In the genomic region with DNA sequence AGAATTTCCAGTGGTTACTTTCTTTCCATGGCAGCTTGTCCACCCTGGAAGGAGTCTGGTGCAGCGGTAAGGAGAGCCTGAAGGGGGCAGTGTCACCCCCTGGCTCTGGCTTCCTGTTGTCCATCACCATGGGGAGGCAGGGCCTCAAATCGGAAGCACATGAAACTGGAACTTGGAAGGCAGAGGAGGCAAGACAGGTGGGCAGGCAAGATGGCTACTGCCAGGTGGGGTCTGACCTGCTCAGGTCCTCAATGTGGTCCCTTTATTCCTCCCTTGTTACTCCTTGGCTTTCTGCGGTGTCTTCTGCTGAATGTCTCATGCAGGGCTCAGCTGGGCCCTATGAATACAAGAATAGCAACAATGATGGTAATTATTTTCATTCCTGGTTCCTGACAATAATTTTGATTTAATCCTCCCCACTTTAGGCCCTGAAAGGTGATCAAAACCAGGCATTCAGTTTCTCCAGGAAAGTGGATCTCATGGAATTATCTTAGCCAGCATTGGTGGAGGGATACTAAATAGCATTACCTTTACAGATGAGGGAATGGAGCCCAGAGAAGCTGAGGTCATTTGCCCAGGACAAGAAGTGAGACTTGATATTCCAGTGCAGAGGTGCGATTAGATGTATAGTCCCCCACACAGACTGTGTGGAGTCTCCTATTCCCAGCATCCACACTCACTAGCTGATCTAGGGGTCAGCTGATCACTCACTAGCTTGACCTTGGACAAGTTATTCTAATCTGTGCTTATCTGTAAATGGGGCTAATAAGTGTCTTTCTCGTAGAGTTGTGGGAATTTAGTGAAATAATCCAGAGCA, we compare ENCODE assay signal across 8 cellular contexts. TPM values are rescaled to one million over a fixed set of nuclear protein-coding genes. Genes with fewer than 3 reads are reported as not detected.
DNase-seq lines count a peak whose midpoint lies in the region; ATAC-seq and TF ChIP-seq lines count a peak whose summit lies in the region.

No MANE protein-coding gene starts in this region.

- H3K27me3 ChIP-seq in heart left ventricle: no peaks in the 10 kb centered on the region
- no peaks in the 10 kb centered on the region for H3K27me3 ChIP-seq in MG63

- H3K4me3 Mint-ChIP-seq in mesothelial cell of epicardium: no peak overlapping the region

- TF ChIP-seq CTCF in heart left ventricle (IDR thresholded peaks at IDR 0.05) (peak; percentile 16 to 60 (median 37)), mesothelial cell of epicardium (IDR thresholded peaks at IDR 0.05; ENCODE audit: unreplicated experiment) (peak; percentile 19)

- peaks cover 0 to 18% (median 5%) of the 10 kb centered on the region in 12 donors for H3K4me1 ChIP-seq in heart left ventricle

- whole genome bisulfite sequencing in heart left ventricle, 4 donors: 52 to 78% (median 76%) methylated on average over 5 of the region's 5 CpGs

- ATAC-seq in heart left ventricle (no peak), Right ventricle myocardium superior (ENCODE audit: poor library complexity) (no peak), HG02970 (IDR thresholded peaks at IDR 0.05; ENCODE audit: low FRiP score, unreplicated experiment) (no peak)
- peak; percentile 40 to 48 for ATAC-seq in activated naive CD4-positive, alpha-beta T cell treated with anti-CD3 and anti-CD28 coated beads, Interleukin-2, amount 50 U/mL, for 72 hours

- no peaks in the 10 kb centered on the region for H3K9me3 Mint-ChIP-seq in activated naive CD4-positive, alpha-beta T cell treated with anti-CD3 and anti-CD28 coated beads, Interleukin-2, amount 50 U/mL, for 72 hours
- no peaks in the 10 kb centered on the region for H3K9me3 Mint-ChIP-seq in mesothelial cell of epicardium

- H3K36me3 ChIP-seq in heart left ventricle (peaks cover 0 to 22% (median 3%) of the 10 kb centered on the region in 9 donors), MG63 (peaks cover 21% of the 10 kb centered on the region)

- intact Hi-C loops in heart left ventricle (cut with DNase I) (loop anchor here in 1 of 10 donors (10.0 kb wide), 1 partner anchor 500 kb away; no protein-coding TSS in a partner anchor), Right ventricle myocardium superior (cut with DNase I) (no loop called here)

- H3K9me3 ChIP-seq in heart left ventricle: no peaks in the 10 kb centered on the region
- no peaks in the 10 kb centered on the region for H3K9me3 ChIP-seq in MG63

- no peaks in the 10 kb centered on the region for H3K27me3 Mint-ChIP-seq in mesothelial cell of epicardium (ENCODE audit: low read depth)

- H3K4me3 ChIP-seq in heart left ventricle (no peak overlapping the region), MG63 (no peak overlapping the region)

- DNase-seq in heart left ventricle: peak in 2 of 5 donors; percentile 29 to 34
- DNase-seq in Right ventricle myocardium superior: no peak
- DNase-seq in MG63: peak; percentile 55
- DNase-seq in activated naive CD4-positive, alpha-beta T cell treated with anti-CD3 and anti-CD28 coated beads, Interleukin-2, amount 50 U/mL, for 72 hours (ENCODE audit: low spot score in 2 of 2): peak in 1 of 2 donors; percentile 38
- DNase-seq in mesothelial cell of epicardium (ENCODE audit: low spot score in 2 of 2, unreplicated experiment in 2 of 2): no peak
- no peak for DNase-seq in NCI-H524 treated with DMSO at 0.1 percent for 48 hours (lab: John Stamatoyannopoulos, UW)
- DNase-seq in DMS79 treated with DMSO at 0.1 percent for 48 hours (lab: John Stamatoyannopoulos, UW): no peak

- H3K27ac Mint-ChIP-seq in activated naive CD4-positive, alpha-beta T cell treated with anti-CD3 and anti-CD28 coated beads, Interleukin-2, amount 50 U/mL, for 72 hours: no peak overlapping the region
- no peak overlapping the region for H3K27ac Mint-ChIP-seq in mesothelial cell of epicardium

- no peaks in the 10 kb centered on the region for H3K4me1 Mint-ChIP-seq in mesothelial cell of epicardium

- TF ChIP-seq POLR2A in heart left ventricle (IDR thresholded peaks at IDR 0.05): no peak

- H3K36me3 Mint-ChIP-seq in activated naive CD4-positive, alpha-beta T cell treated with anti-CD3 and anti-CD28 coated beads, Interleukin-2, amount 50 U/mL, for 72 hours: no peaks in the 10 kb centered on the region
- H3K36me3 Mint-ChIP-seq in mesothelial cell of epicardium: peaks cover 3% of the 10 kb centered on the region

- no peak overlapping the region for H3K27ac ChIP-seq in heart left ventricle

RNA-seq across cellular contexts. Expression of a gene that starts 17.6 kb away (rescaled TPM):
- total RNA-seq in heart left ventricle: 1 to 10 TPM in 6 of 9 donors, under 1 TPM in 3; 0.37 to 6.7 (median 1.6) TPM
- 1 to 10 TPM in 1 of 2 donors, under 1 TPM in 1; 0.95 to 3.1 TPM for polyA plus RNA-seq in heart left ventricle
- 0.81 TPM for total RNA-seq in Right ventricle myocardium superior
- 0.12 and 0.82 TPM in 2 replicates for total RNA-seq in MG63 (2014; rRNA removed; shearing (Covaris generic); ENCODE audit: low replicate concordance)
- total RNA-seq in activated naive CD4-positive, alpha-beta T cell treated with anti-CD3 and anti-CD28 coated beads, Interleukin-2, amount 50 U/mL, for 72 hours: under 1 TPM; 0.33 to 0.43 TPM
- total RNA-seq in mesothelial cell of epicardium: 8.5 to 9.7 TPM (median 8.9 TPM) in 3 replicates

RNA-seq across cellular contexts. Expression of a gene that starts 29.0 kb away (rescaled TPM):
- 100 to 1,000 TPM in 2 of 9 donors, 10 to 100 TPM in 7; 42.1 to 128 (median 52.4) TPM for total RNA-seq in heart left ventricle
- 10 to 100 TPM; 36.5 to 48.5 TPM for polyA plus RNA-seq in heart left ventricle
- 52.1 TPM for total RNA-seq in Right ventricle myocardium superior
- 86.6 and 89.6 TPM in 2 replicates for total RNA-seq in MG63 (2014; rRNA removed; shearing (Covaris generic); ENCODE audit: low replicate concordance)
- total RNA-seq in activated naive CD4-positive, alpha-beta T cell treated with anti-CD3 and anti-CD28 coated beads, Interleukin-2, amount 50 U/mL, for 72 hours: 10 to 100 TPM; 60.9 to 66.0 TPM
- total RNA-seq in mesothelial cell of epicardium: 54.2 to 57.1 TPM (median 54.5 TPM) in 3 replicates

RNA-seq across cellular contexts. Expression of a gene that starts 49.8 kb away (rescaled TPM):
- total RNA-seq in heart left ventricle: 1 to 10 TPM; 5.9 to 9.3 (median 7.8) TPM
- polyA plus RNA-seq in heart left ventricle: 1 to 10 TPM; 4.3 to 8.0 TPM
- total RNA-seq in Right ventricle myocardium superior: 7.9 TPM
- total RNA-seq in MG63 (2014; rRNA removed; shearing (Covaris generic); ENCODE audit: low replicate concordance): 0.56 and 0.72 TPM in 2 replicates
- 1 to 10 TPM; 7.2 to 7.9 TPM for total RNA-seq in activated naive CD4-positive, alpha-beta T cell treated with anti-CD3 and anti-CD28 coated beads, Interleukin-2, amount 50 U/mL, for 72 hours
- 8.0 to 8.8 TPM (median 8.1 TPM) in 3 replicates for total RNA-seq in mesothelial cell of epicardium

Comparison
In these comparisons a context has a peak if more than half of its experiments do, and no peak if none do; other contexts are left out.
1. ATAC-seq: peak in activated naive CD4-positive, alpha-beta T cell treated with anti-CD3 and anti-CD28 coated beads, Interleukin-2, amount 50 U/mL, for 72 hours (2 of 2); none in heart left ventricle (0 of 4), Right ventricle myocardium superior (single experiment) and HG02970 (single experiment).